Comparison of ENCODE assay signal across 1 cellular context in the genomic region with DNA sequence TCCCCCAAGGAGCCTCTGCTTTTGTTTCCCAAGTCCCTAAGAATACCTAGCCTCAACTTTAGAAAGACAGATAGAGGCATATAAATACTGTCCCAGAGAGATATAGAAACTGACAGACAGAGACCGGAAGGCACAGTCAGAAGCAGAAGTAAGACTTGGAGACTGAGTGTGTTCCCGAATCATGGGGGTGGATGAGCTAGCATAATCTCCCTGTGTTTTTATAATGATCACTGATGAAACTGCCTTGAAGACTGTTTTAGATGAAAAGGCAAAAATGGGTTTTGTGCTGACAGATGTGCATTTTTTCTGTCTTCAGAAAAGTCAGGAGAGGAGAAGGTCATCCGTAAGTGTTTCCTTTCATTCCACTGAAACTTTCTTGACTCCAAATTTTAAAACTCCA.
TF ChIP-seq lines count a peak whose summit lies in the region.

No MANE protein-coding gene starts in this region.

TF ChIP-seq in SK-N-SH treated with all-trans-retinoic acid at 6 μM for 48 hours, 23 proteins besides CTCF, POLR2A, EP300 and RAD21 (continued from another document):
- TF ChIP-seq POU6F1 (CRISPR knock-in tag; IDR thresholded peaks at IDR 0.05; ENCODE audit: borderline replicate concordance, low read depth) (no peak), ARNTL (CRISPR knock-in tag; IDR thresholded peaks at IDR 0.05; ENCODE audit: borderline replicate concordance, low read depth) (no peak), SNAI2 (CRISPR knock-in tag; IDR thresholded peaks at IDR 0.05) (no peak), PATZ1 (CRISPR knock-in tag; IDR thresholded peaks at IDR 0.05; ENCODE audit: borderline replicate concordance) (no peak), ZNF565 (CRISPR knock-in tag; conservative IDR thresholded peaks at IDR 0.05; ENCODE audit: low read depth) (no peak), ESRRG (CRISPR knock-in tag; IDR thresholded peaks at IDR 0.05) (no peak), CSDC2 (CRISPR knock-in tag; IDR thresholded peaks at IDR 0.05) (no peak), ZFP3 (CRISPR knock-in tag; IDR thresholded peaks at IDR 0.05) (no peak), BACH2 (CRISPR knock-in tag; IDR thresholded peaks at IDR 0.05; ENCODE audit: borderline replicate concordance) (no peak), TCF4 (CRISPR knock-in tag; IDR thresholded peaks at IDR 0.05; ENCODE audit: borderline replicate concordance) (no peak), PPARA (CRISPR knock-in tag; IDR thresholded peaks at IDR 0.05; ENCODE audit: borderline replicate concordance) (no peak)
